Comparison of ENCODE assay signal across 20 cellular contexts in the genomic region with DNA sequence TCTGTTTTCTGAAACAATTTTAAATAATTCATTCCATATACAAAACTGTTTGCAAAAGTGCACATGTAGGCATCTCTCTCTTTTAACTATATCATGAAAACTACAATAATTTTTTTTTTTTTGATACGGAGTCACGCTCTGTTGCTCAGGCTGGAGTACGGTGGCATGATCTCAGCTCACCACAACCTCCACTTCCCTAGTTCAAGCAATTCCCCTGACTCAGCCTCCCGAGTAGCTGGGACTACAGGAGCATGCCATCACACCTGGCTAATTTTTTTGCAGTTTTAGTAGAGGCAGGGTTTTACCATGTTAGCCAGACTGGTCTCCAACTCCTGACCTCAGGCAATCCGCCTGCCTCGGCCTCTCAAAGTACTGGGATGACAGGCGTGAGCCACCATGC. TPM values are rescaled to one million over a fixed set of nuclear protein-coding genes. Genes with fewer than 3 reads are reported as not detected.
"Had no signal": no experiment of that assay in that cellular context is flagged by ENCODE, and none has a peak within 500 bp of the region (broad histone marks: within the 10 kb centered on the region; RNA-seq: fewer than 3 reads in every experiment).

No MANE protein-coding gene starts in this region.

- ATAC-seq: activated T-cell treated with anti-CD3 and anti-CD28 coated beads, Interleukin-2, amount 50 U/mL, for 72 hours; natural killer cell; psoas muscle; right cardiac atrium; stimulated activated naive CD8-positive, alpha-beta T cell treated with anti-CD3 and anti-CD28 coated beads, Interleukin-15, Interleukin-2, amounts not matched to agents 100 U/mL and 50 U/mL, for 24 hours; T-helper 17 cell had no signal

- H3K4me1 ChIP-seq: left ventricle myocardium inferior, psoas muscle, upper lobe of left lung had no signal

- H3K27ac ChIP-seq: coronary artery, left ventricle myocardium inferior, psoas muscle, upper lobe of left lung had no signal

- H3K9me3 ChIP-seq: psoas muscle had no signal

- H3K27me3 ChIP-seq: upper lobe of left lung had no signal

- H3K36me3 ChIP-seq: left ventricle myocardium inferior, upper lobe of left lung had no signal

- H3K4me3 ChIP-seq: coronary artery, left ventricle myocardium inferior, psoas muscle, upper lobe of left lung had no signal

- DNase-seq: activated CD4-positive, alpha-beta memory T cell treated with anti-CD3 and anti-CD28 coated beads for 36 hours; activated CD4-positive, alpha-beta T cell treated with anti-CD3 and anti-CD28 coated beads for 4 hours; activated CD4-positive, CD25-positive, alpha-beta regulatory T cell; activated effector memory CD4-positive, alpha-beta T cell treated with anti-CD3 and anti-CD28 coated beads, Interleukin-2, amount 50 U/mL, for 16 hours; activated naive CD4-positive, alpha-beta T cell treated with anti-CD3 and anti-CD28 coated beads, Interleukin-2, amount 10 ng/mL, durations not matched to agents 7 days and 5 days; activated T-cell treated with anti-CD3 and anti-CD28 coated beads, Interleukin-2, amount 50 U/mL, for 72 hours; amygdala; cerebellar nuclear complex; endodermal cell; kidney glomerular epithelial cell; left ventricle myocardium inferior; midbrain; natural killer cell; psoas muscle; right cardiac atrium; stimulated activated CD4-positive, alpha-beta T cell treated with anti-CD3 and anti-CD28 coated beads, Interleukin-4, amount 100 ng/mL, for 24 hours; stimulated activated naive CD8-positive, alpha-beta T cell treated with anti-CD3 and anti-CD28 coated beads, Interleukin-15, Interleukin-2, amounts not matched to agents 100 U/mL and 50 U/mL, for 24 hours; T-helper 17 cell; upper lobe of left lung had no signal

RNA-seq across cellular contexts. Expression of a gene that starts 44.0 kb away (rescaled TPM):
- total RNA-seq: T-helper 17 cell had no signal
